1 cellular context compared by ENCODE assay signal in the genomic region with DNA sequence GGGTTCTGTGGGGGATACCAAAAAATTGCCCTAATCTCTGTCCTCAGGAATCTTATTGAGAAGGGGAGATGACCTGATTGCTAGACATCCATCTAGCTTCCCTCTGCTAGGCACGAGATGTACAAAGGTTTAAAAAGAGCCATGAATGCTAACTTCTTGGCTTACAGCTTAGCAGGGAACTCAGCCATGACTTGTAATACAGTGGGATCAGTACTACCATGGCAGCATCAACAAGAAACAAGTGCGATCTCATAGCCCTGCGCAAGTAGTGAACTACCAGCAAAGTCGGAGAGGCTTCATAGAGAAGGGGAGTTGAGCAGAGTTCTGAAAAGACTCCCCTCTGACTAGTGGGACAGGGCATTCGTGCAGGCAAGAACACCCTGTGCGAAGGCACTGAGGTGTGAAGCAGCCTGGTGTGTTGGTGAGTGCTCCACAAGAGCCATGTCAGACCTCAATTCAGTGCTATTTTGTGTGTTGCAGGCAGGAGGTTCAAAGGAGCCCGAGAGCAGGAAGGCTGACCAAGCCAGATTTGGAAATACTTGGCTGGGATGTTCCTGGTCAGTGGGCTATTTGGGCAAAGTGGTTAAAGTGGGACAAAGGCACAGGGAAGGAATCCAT.
TF ChIP-seq lines count a peak whose summit lies in the region.

No MANE protein-coding gene starts in this region.

TF ChIP-seq in HepG2, 621 proteins besides CTCF, POLR2A, EP300 and RAD21 (continued from another document):
- TF ChIP-seq, protein P1, sequence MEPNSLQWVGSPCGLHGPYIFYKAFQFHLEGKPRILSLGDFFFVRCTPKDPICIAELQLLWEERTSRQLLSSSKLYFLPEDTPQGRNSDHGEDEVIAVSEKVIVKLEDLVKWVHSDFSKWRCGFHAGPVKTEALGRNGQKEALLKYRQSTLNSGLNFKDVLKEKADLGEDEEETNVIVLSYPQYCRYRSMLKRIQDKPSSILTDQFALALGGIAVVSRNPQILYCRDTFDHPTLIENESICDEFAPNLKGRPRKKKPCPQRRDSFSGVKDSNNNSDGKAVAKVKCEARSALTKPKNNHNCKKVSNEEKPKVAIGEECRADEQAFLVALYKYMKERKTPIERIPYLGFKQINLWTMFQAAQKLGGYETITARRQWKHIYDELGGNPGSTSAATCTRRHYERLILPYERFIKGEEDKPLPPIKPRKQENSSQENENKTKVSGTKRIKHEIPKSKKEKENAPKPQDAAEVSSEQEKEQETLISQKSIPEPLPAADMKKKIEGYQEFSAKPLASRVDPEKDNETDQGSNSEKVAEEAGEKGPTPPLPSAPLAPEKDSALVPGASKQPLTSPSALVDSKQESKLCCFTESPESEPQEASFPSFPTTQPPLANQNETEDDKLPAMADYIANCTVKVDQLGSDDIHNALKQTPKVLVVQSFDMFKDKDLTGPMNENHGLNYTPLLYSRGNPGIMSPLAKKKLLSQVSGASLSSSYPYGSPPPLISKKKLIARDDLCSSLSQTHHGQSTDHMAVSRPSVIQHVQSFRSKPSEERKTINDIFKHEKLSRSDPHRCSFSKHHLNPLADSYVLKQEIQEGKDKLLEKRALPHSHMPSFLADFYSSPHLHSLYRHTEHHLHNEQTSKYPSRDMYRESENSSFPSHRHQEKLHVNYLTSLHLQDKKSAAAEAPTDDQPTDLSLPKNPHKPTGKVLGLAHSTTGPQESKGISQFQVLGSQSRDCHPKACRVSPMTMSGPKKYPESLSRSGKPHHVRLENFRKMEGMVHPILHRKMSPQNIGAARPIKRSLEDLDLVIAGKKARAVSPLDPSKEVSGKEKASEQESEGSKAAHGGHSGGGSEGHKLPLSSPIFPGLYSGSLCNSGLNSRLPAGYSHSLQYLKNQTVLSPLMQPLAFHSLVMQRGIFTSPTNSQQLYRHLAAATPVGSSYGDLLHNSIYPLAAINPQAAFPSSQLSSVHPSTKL (CRISPR knock-in tag; IDR thresholded peaks at IDR 0.05): no peak
- 0 out of 2 replicates have a peak, but pooled peaks have one; percentile 19 for TF ChIP-seq ZNF292 (CRISPR knock-in tag; IDR thresholded peaks at IDR 0.05; ENCODE audit: borderline replicate concordance, low read depth)
- no peak for TF ChIP-seq JARID2 (CRISPR knock-in tag; IDR thresholded peaks at IDR 0.05; ENCODE audit: insufficient replicate concordance)
- TF ChIP-seq ZNF781 (CRISPR knock-in tag; IDR thresholded peaks at IDR 0.05; ENCODE audit: borderline replicate concordance, not compliant biosample characterization): peak; percentile 13
- TF ChIP-seq NR2C2 (CRISPR knock-in tag; IDR thresholded peaks at IDR 0.05; ENCODE audit: borderline replicate concordance): no peak
- no peak for TF ChIP-seq ARNT (IDR thresholded peaks at IDR 0.05)
